ENCODE assay signal across 1 cellular context in the genomic region with DNA sequence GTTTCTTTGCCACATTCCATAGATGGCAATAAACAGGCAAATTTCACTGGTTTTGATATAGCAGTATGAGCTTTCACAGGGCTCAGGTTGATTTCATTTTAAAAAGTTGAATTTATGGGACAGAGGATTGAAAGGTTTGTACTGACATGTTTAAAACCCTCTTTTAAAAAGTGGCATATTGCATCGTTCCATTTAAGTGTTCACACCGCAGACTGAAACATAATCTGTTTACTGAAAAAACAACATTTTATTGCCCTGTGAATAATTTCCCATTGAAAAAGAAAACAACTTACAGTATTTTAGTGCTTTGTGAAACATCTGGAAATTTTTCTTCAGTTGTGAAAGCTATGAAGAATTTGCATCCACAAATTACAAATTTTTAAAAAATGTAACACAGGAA.
TF ChIP-seq lines count a peak whose summit lies in the region.

No MANE protein-coding gene starts in this region.

TF ChIP-seq in HEK293, 187 proteins besides CTCF, POLR2A, EP300 and RAD21 (continued from another document and continues in another):
- TF ChIP-seq INSM2 (tag by site-specific recombination; IDR thresholded peaks at IDR 0.05) (no peak), ZNF350 (tag by site-specific recombination; IDR thresholded peaks at IDR 0.05) (no peak), ZNF175 (tag by site-specific recombination; IDR thresholded peaks at IDR 0.05) (no peak), ZNF580 (tag by site-specific recombination; IDR thresholded peaks at IDR 0.05) (no peak), ZNF560 (tag by site-specific recombination; IDR thresholded peaks at IDR 0.05; ENCODE audit: borderline replicate concordance) (no peak), ZNF391 (tag by site-specific recombination; IDR thresholded peaks at IDR 0.05; ENCODE audit: borderline replicate concordance, low read depth) (no peak; the same call in 1 of the 2 replicates), KLF1 (tag by site-specific recombination; IDR thresholded peaks at IDR 0.05) (no peak), ZNF416 (tag by site-specific recombination; IDR thresholded peaks at IDR 0.05) (no peak), ZNF366 (tag by site-specific recombination; conservative IDR thresholded peaks at IDR 0.05) (0 out of 2 replicates have a peak, but pooled peaks have one; percentile 25), ZNF626 (tag by site-specific recombination; IDR thresholded peaks at IDR 0.05) (no peak), ZBTB8A (tag by site-specific recombination; IDR thresholded peaks at IDR 0.05) (peak; percentile 12; the same call in 1 of the 2 replicates), ZNF26 (tag by site-specific recombination; IDR thresholded peaks at IDR 0.05) (no peak), PBX3 (CRISPR knock-in tag; IDR thresholded peaks at IDR 0.05) (no peak), ZNF521 (tag by site-specific recombination; IDR thresholded peaks at IDR 0.05) (no peak), ZNF169 (tag by site-specific recombination; IDR thresholded peaks at IDR 0.05) (no peak), ZFP69B (tag by site-specific recombination; IDR thresholded peaks at IDR 0.05) (no peak), EGR2 (tag by site-specific recombination; IDR thresholded peaks at IDR 0.05; ENCODE audit: low read depth) (no peak), ZNF660 (tag by site-specific recombination; IDR thresholded peaks at IDR 0.05) (no peak), ZNF561 (tag by site-specific recombination; IDR thresholded peaks at IDR 0.05; ENCODE audit: borderline replicate concordance) (no peak), ZNF223 (tag by site-specific recombination; IDR thresholded peaks at IDR 0.05) (no peak), ZNF426 (tag by site-specific recombination; IDR thresholded peaks at IDR 0.05) (no peak), ZNF132 (tag by site-specific recombination; IDR thresholded peaks at IDR 0.05; ENCODE audit: borderline replicate concordance) (no peak), ZNF280C (tag by site-specific recombination; IDR thresholded peaks at IDR 0.05) (no peak), SP3 (tag by site-specific recombination; IDR thresholded peaks at IDR 0.05) (no peak), FEZF1 (tag by site-specific recombination; IDR thresholded peaks at IDR 0.05) (peak; percentile 79), ZNF155 (tag by site-specific recombination; IDR thresholded peaks at IDR 0.05) (no peak), ZNF112 (tag by site-specific recombination; IDR thresholded peaks at IDR 0.05) (no peak), ZNF501 (tag by site-specific recombination; IDR thresholded peaks at IDR 0.05) (no peak), GLIS2 (tag by site-specific recombination; IDR thresholded peaks at IDR 0.05) (no peak), ZNF548 (tag by site-specific recombination; IDR thresholded peaks at IDR 0.05) (no peak), ZNF664 (tag by site-specific recombination; IDR thresholded peaks at IDR 0.05) (no peak), KLF8 (tag by site-specific recombination; IDR thresholded peaks at IDR 0.05) (no peak), PRDM10 (tag by site-specific recombination; IDR thresholded peaks at IDR 0.05) (no peak), ZNF239 (tag by site-specific recombination; IDR thresholded peaks at IDR 0.05) (no peak), ZNF184 (tag by site-specific recombination; IDR thresholded peaks at IDR 0.05) (no peak), BCL11A (tag by site-specific recombination; IDR thresholded peaks at IDR 0.05; ENCODE audit: low read depth) (no peak), ZNF610 (tag by site-specific recombination; IDR thresholded peaks at IDR 0.05; ENCODE audit: borderline replicate concordance) (no peak), ZNF658 (tag by site-specific recombination; IDR thresholded peaks at IDR 0.05) (no peak), ZNF623 (tag by site-specific recombination; IDR thresholded peaks at IDR 0.05) (no peak)
- TF ChIP-seq, protein P1, sequence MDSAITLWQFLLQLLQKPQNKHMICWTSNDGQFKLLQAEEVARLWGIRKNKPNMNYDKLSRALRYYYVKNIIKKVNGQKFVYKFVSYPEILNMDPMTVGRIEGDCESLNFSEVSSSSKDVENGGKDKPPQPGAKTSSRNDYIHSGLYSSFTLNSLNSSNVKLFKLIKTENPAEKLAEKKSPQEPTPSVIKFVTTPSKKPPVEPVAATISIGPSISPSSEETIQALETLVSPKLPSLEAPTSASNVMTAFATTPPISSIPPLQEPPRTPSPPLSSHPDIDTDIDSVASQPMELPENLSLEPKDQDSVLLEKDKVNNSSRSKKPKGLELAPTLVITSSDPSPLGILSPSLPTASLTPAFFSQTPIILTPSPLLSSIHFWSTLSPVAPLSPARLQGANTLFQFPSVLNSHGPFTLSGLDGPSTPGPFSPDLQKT (IDR thresholded peaks at IDR 0.05; ENCODE audit: borderline replicate concordance, low read depth, low read length), result no peak
- TF ChIP-seq, protein P2, sequence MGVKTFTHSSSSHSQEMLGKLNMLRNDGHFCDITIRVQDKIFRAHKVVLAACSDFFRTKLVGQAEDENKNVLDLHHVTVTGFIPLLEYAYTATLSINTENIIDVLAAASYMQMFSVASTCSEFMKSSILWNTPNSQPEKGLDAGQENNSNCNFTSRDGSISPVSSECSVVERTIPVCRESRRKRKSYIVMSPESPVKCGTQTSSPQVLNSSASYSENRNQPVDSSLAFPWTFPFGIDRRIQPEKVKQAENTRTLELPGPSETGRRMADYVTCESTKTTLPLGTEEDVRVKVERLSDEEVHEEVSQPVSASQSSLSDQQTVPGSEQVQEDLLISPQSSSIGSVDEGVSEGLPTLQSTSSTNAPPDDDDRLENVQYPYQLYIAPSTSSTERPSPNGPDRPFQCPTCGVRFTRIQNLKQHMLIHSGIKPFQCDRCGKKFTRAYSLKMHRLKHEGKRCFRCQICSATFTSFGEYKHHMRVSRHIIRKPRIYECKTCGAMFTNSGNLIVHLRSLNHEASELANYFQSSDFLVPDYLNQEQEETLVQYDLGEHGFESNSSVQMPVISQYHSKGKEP (tag by site-specific recombination; IDR thresholded peaks at IDR 0.05), result peak; percentile 74
- TF ChIP-seq, protein P3, sequence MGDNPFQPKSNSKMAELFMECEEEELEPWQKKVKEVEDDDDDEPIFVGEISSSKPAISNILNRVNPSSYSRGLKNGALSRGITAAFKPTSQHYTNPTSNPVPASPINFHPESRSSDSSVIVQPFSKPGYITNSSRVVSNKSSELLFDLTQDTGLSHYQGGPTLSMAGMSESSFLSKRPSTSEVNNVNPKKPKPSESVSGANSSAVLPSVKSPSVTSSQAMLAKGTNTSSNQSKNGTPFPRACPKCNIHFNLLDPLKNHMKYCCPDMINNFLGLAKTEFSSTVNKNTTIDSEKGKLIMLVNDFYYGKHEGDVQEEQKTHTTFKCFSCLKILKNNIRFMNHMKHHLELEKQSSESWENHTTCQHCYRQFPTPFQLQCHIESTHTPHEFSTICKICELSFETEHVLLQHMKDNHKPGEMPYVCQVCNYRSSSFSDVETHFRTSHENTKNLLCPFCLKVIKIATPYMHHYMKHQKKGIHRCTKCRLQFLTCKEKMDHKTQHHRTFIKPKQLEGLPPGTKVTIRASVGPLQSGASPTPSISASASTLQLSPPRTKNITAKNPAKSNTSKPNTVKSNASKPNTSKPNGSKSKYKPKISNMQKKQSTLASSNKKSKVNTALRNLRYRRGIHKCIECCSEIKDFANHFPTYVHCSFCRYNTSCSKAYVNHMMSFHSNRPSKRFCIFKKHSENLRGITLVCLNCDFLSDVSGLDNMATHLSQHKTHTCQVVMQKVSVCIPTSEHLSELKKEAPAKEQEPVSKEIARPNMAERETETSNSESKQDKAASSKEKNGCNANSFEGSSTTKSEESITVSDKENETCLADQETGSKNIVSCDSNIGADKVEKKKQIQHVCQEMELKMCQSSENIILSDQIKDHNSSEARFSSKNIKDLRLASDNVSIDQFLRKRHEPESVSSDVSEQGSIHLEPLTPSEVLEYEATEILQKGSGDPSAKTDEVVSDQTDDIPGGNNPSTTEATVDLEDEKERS (tag by site-specific recombination; IDR thresholded peaks at IDR 0.05), result no peak
- TF ChIP-seq, protein P4, sequence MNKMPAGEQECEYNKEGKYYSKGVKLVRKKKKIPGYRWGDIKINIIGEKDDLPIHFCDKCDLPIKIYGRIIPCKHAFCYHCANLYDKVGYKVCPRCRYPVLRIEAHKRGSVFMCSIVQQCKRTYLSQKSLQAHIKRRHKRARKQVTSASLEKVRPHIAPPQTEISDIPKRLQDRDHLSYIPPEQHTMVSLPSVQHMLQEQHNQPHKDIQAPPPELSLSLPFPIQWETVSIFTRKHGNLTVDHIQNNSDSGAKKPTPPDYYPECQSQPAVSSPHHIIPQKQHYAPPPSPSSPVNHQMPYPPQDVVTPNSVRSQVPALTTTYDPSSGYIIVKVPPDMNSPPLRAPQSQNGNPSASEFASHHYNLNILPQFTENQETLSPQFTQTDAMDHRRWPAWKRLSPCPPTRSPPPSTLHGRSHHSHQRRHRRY (tag by site-specific recombination; IDR thresholded peaks at IDR 0.05), result no peak
